ENCODE assay signal across 20 cellular contexts in genomic region chr4:150683775-150684350, GRCh38.
DNase-seq lines count a peak whose midpoint lies in the region; TF ChIP-seq lines count a peak whose summit lies in the region.
"Had no signal": no experiment of that assay in that cellular context is flagged by ENCODE, and none has a peak within 500 bp of the region (broad histone marks: within the 10 kb centered on the region; RNA-seq: fewer than 3 reads in every experiment).

No MANE protein-coding gene starts in this region.

- no CpG with 5 or more reads among the region's 2 CpGs for WGBS in neuronal stem cell (ENCODE audit: extremely low coverage in 2 of 2, insufficient read length in 2 of 2, insufficient replicate concordance in 1 of 2), 2 donors

- no peak overlapping the region for H3K18ac ChIP-seq in neuronal stem cell (ENCODE audit: low read length)

- H2AFZ ChIP-seq in neuronal stem cell (ENCODE audit: low read length), result peak overlapping the region; percentile 53

- H3K4me3 ChIP-seq in DOHH2 (ENCODE audit: low read length) (peak overlapping the region; percentile 43), neuronal stem cell (ENCODE audit: low read length in 2 of 2) (no peak overlapping the region)
- H3K4me3 ChIP-seq: SJCRH30 had no signal

- H3K9me2 ChIP-seq in DOHH2 (replicated peaks; ENCODE audit: control insufficient read depth, low read length), result 0 out of 2 replicates have a peak, but pooled peaks cover 2% of the 10 kb centered on the region

- H3K36me3 ChIP-seq in DOHH2 (ENCODE audit: control insufficient read depth, low read length) (peaks cover 22% of the 10 kb centered on the region), neuronal stem cell (replicated peaks in 1 of 2; ENCODE audit: control insufficient read depth in 2 of 2, insufficient read depth in 2 of 2, low read length in 2 of 2) (no peaks in the 10 kb centered on the region)
- H3K36me3 ChIP-seq: SJCRH30 had no signal

- H2BK5ac ChIP-seq in neuronal stem cell (ENCODE audit: low read length), result no peak overlapping the region

- H4K20me1 ChIP-seq in DOHH2 (ENCODE audit: control insufficient read depth, insufficient read depth, low read depth, low read length), result no peaks in the 10 kb centered on the region

- H2AK5ac ChIP-seq in neuronal stem cell (ENCODE audit: low read depth, low read length), result no peak overlapping the region

- no peak overlapping the region for H3K23ac ChIP-seq in neuronal stem cell (ENCODE audit: low read depth, low read length, poor library complexity)

- H3K27me3 ChIP-seq in DOHH2 (ENCODE audit: control insufficient read depth, low read length) (no peaks in the 10 kb centered on the region), neuronal stem cell (ENCODE audit: control insufficient read depth in 3 of 3, insufficient read depth in 3 of 3, low read depth in 1 of 3, low read length in 3 of 3) (no peaks in the 10 kb centered on the region)
- H3K27me3 ChIP-seq: SJCRH30 had no signal

- no peak overlapping the region for H2BK120ac ChIP-seq in neuronal stem cell (ENCODE audit: low read depth, low read length)

- H3K9me3 ChIP-seq in DOHH2 (ENCODE audit: control insufficient read depth, insufficient read depth, low read length), result no peaks in the 10 kb centered on the region
- no peaks in the 10 kb centered on the region for H3K9me3 ChIP-seq in neuronal stem cell (replicated peaks in 1 of 2; ENCODE audit: control insufficient read depth in 2 of 2, insufficient read depth in 1 of 2, low read depth in 1 of 2, low read length in 2 of 2)
- H3K9me3 ChIP-seq: SJCRH30 had no signal

- H3K27ac ChIP-seq in DOHH2 (ENCODE audit: low read depth, low read length), result peak overlapping the region; percentile 55
- no peak overlapping the region for H3K27ac ChIP-seq in epithelial cell of prostate
- no peak overlapping the region for H3K27ac ChIP-seq in neuronal stem cell (replicated peaks; ENCODE audit: low read length)
- H3K27ac ChIP-seq: C4-2B, SJCRH30 had no signal

- no peak overlapping the region for H2BK15ac ChIP-seq in neuronal stem cell (ENCODE audit: low read length)

- H3K4me1 ChIP-seq in DOHH2 (ENCODE audit: control insufficient read depth, low read length) (peaks cover 49% of the 10 kb centered on the region), neuronal stem cell (ENCODE audit: control insufficient read depth in 2 of 2, insufficient read depth in 1 of 2, low read depth in 1 of 2, low read length in 2 of 2) (peaks cover 4 to 6% of the 10 kb centered on the region in 2 donors)
- H3K4me1 ChIP-seq: SJCRH30 had no signal

- peaks cover 17% of the 10 kb centered on the region for H3K79me2 ChIP-seq in DOHH2 (ENCODE audit: control insufficient read depth, low read length)

- no peak overlapping the region for H3K14ac ChIP-seq in neuronal stem cell (ENCODE audit: low read length)

- no peak overlapping the region for H2BK12ac ChIP-seq in neuronal stem cell (ENCODE audit: low read length)

- TF ChIP-seq CTCF in DOHH2 (IDR thresholded peaks at IDR 0.05; ENCODE audit: low read depth, low read length, poor library complexity, severe bottlenecking), result no peak

- no peak overlapping the region for H4K8ac ChIP-seq in neuronal stem cell (ENCODE audit: low read depth, low read length)

- no peak overlapping the region for H3K4ac ChIP-seq in neuronal stem cell (ENCODE audit: low read length)

- no peak overlapping the region for H3K9ac ChIP-seq in neuronal stem cell (ENCODE audit: low read depth, low read length, poor library complexity)

- H3K4me2 ChIP-seq in DOHH2 (ENCODE audit: low read length) (peak overlapping the region; percentile 35), neuronal stem cell (ENCODE audit: insufficient read depth, low read length, poor library complexity, severe bottlenecking) (no peak overlapping the region)

- H4K91ac ChIP-seq in neuronal stem cell (ENCODE audit: low read depth, low read length, poor library complexity), result no peak overlapping the region

- peak; percentile 86 for DNase-seq in NCI-H526 treated with DMSO at 0.1 percent for 48 hours (lab: John Stamatoyannopoulos, UW)
- peak; percentile 39 for DNase-seq in epithelial cell of prostate (ENCODE audit: low read depth, low spot score)
- DNase-seq in neuronal stem cell (ENCODE audit: low spot score), result no peak
- no peak for DNase-seq in medulla oblongata (ENCODE audit: extremely low spot score)
- DNase-seq in NK-92 (lab: John Stamatoyannopoulos, UW; ENCODE audit: unreplicated experiment), result no peak
- DNase-seq in middle frontal gyrus (ENCODE audit: extremely low spot score, low spot score), result no peak
- DNase-seq: COR-L47, DMS153, IMR-90, Kasumi-1, MM.1S, NCI-H1105, NCI-H1694, NCI-H2107, NCI-H226, NCI-H69, PC-3, SJCRH30 had no signal

- no peaks in the 10 kb centered on the region for H3K79me1 ChIP-seq in neuronal stem cell (ENCODE audit: low read depth, low read length)

- H3F3A ChIP-seq in DOHH2 (ENCODE audit: control insufficient read depth, insufficient read depth), result no peaks in the 10 kb centered on the region; the same call in 1 of the 2 replicates

Comparison
In these comparisons a context has a peak if more than half of its experiments do, and no peak if none do; other contexts are left out.
1. DNase-seq: peak in NCI-H526 treated with DMSO at 0.1 percent for 48 hours (single experiment) and epithelial cell of prostate (single experiment); none in neuronal stem cell (single experiment), medulla oblongata (single experiment), NK-92 (single experiment) and middle frontal gyrus (single experiment).